ENCODE assay signal across 12 cellular contexts in the genomic region with DNA sequence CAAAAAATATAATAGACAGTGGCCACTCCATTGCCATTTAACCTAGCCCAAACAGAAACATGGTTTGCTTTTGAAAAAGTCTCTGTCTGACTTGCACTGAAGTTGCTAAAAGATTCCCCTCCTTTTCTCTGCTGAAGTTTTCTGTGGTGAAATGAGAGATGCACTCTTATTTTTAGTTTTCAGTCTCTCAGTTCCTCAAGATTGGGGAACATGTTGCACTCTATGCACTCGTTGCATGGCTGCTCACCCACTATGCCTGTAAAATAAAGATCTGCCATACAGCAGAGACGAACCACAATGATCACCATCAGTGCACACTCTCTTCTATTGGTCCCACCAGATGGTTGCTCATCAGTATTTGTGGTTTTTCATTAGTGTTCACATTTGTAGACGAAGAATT. TPM values are rescaled to one million over a fixed set of nuclear protein-coding genes. Genes with fewer than 3 reads are reported as not detected.
DNase-seq lines count a peak whose midpoint lies in the region; ATAC-seq, FAIRE-seq and TF ChIP-seq lines count a peak whose summit lies in the region.
"Had no signal": no experiment of that assay in that cellular context is flagged by ENCODE, and none has a peak within 500 bp of the region (broad histone marks: within the 10 kb centered on the region; RNA-seq: fewer than 3 reads in every experiment).

No MANE protein-coding gene starts in this region.

- no peak overlapping the region for H3K27ac Mint-ChIP-seq in activated naive CD8-positive, alpha-beta T cell treated with anti-CD3 and anti-CD28 coated beads, Interleukin-2, amount 50 U/mL, for 24 hours
- no peak overlapping the region for H3K27ac Mint-ChIP-seq in activated naive CD8-positive, alpha-beta T cell treated with anti-CD3 and anti-CD28 coated beads for 36 hours
- no peak overlapping the region for H3K27ac Mint-ChIP-seq in type B pancreatic cell
- H3K27ac Mint-ChIP-seq: dendritic cell treated with granulocyte-macrophage colony-stimulating factor and Interleukin-4, amounts not matched to agents 40 ng/mL and 50 ng/mL, for 4 days had no signal

- H3K4me3 ChIP-seq in kidney (ENCODE audit: low read length in 2 of 2), result no peak overlapping the region

- no peak overlapping the region for H3K9ac ChIP-seq in kidney (ENCODE audit: low read length in 2 of 2)

- ATAC-seq in activated naive CD8-positive, alpha-beta T cell treated with anti-CD3 and anti-CD28 coated beads, Interleukin-2, amount 50 U/mL, for 24 hours, result peak; percentile 61
- ATAC-seq in HG02571 (IDR thresholded peaks at IDR 0.05; ENCODE audit: unreplicated experiment) (peak; percentile 96), HG03354 (IDR thresholded peaks at IDR 0.05; ENCODE audit: poor library complexity, severe bottlenecking, unreplicated experiment) (peak; percentile 96)

- intact Hi-C loops in kidney (cut with DNase I), result no loop called here

- no peak overlapping the region for H3K4me3 Mint-ChIP-seq in activated naive CD8-positive, alpha-beta T cell treated with anti-CD3 and anti-CD28 coated beads, Interleukin-2, amount 50 U/mL, for 24 hours
- no peak overlapping the region for H3K4me3 Mint-ChIP-seq in activated naive CD8-positive, alpha-beta T cell treated with anti-CD3 and anti-CD28 coated beads for 36 hours
- no peak overlapping the region for H3K4me3 Mint-ChIP-seq in type B pancreatic cell
- H3K4me3 Mint-ChIP-seq: dendritic cell treated with granulocyte-macrophage colony-stimulating factor and Interleukin-4, amounts not matched to agents 40 ng/mL and 50 ng/mL, for 4 days had no signal

- no peaks in the 10 kb centered on the region for H3K4me1 Mint-ChIP-seq in activated naive CD8-positive, alpha-beta T cell treated with anti-CD3 and anti-CD28 coated beads, Interleukin-2, amount 50 U/mL, for 24 hours
- H3K4me1 Mint-ChIP-seq in activated naive CD8-positive, alpha-beta T cell treated with anti-CD3 and anti-CD28 coated beads for 36 hours, result peaks cover 3% of the 10 kb centered on the region
- peaks cover 3% of the 10 kb centered on the region for H3K4me1 Mint-ChIP-seq in type B pancreatic cell (ENCODE audit: unreplicated experiment)

- TF ChIP-seq CTCF in kidney (IDR thresholded peaks at IDR 0.05; ENCODE audit: borderline replicate concordance, extremely low read depth, insufficient read depth) (no peak), type B pancreatic cell (conservative IDR thresholded peaks at IDR 0.05) (no peak)

- H3K9me3 Mint-ChIP-seq in activated naive CD8-positive, alpha-beta T cell treated with anti-CD3 and anti-CD28 coated beads, Interleukin-2, amount 50 U/mL, for 24 hours, result no peaks in the 10 kb centered on the region
- H3K9me3 Mint-ChIP-seq in activated naive CD8-positive, alpha-beta T cell treated with anti-CD3 and anti-CD28 coated beads for 36 hours, result no peaks in the 10 kb centered on the region
- no peaks in the 10 kb centered on the region for H3K9me3 Mint-ChIP-seq in type B pancreatic cell
- H3K9me3 Mint-ChIP-seq: dendritic cell treated with granulocyte-macrophage colony-stimulating factor and Interleukin-4, amounts not matched to agents 40 ng/mL and 50 ng/mL, for 4 days had no signal

- no peak for FAIRE-seq in kidney (lab: Jason Lieb, UNC)

- H3K9me3 ChIP-seq in kidney (ENCODE audit: control insufficient read depth in 1 of 2, low read length in 2 of 2), result no peaks in the 10 kb centered on the region

- H3K4me1 ChIP-seq in kidney (ENCODE audit: control insufficient read depth in 1 of 2, insufficient read depth in 1 of 2, low read depth in 1 of 2, low read length in 2 of 2), result no peaks in the 10 kb centered on the region

- H3K27me3 Mint-ChIP-seq in activated naive CD8-positive, alpha-beta T cell treated with anti-CD3 and anti-CD28 coated beads, Interleukin-2, amount 50 U/mL, for 24 hours, result peaks cover 6% of the 10 kb centered on the region
- H3K27me3 Mint-ChIP-seq in activated naive CD8-positive, alpha-beta T cell treated with anti-CD3 and anti-CD28 coated beads for 36 hours, result peaks cover 8% of the 10 kb centered on the region
- H3K27me3 Mint-ChIP-seq in type B pancreatic cell, result peaks cover 3% of the 10 kb centered on the region
- H3K27me3 Mint-ChIP-seq: dendritic cell treated with granulocyte-macrophage colony-stimulating factor and Interleukin-4, amounts not matched to agents 40 ng/mL and 50 ng/mL, for 4 days had no signal

- no peaks in the 10 kb centered on the region for H3K36me3 Mint-ChIP-seq in activated naive CD8-positive, alpha-beta T cell treated with anti-CD3 and anti-CD28 coated beads, Interleukin-2, amount 50 U/mL, for 24 hours (ENCODE audit: low read depth)
- H3K36me3 Mint-ChIP-seq in activated naive CD8-positive, alpha-beta T cell treated with anti-CD3 and anti-CD28 coated beads for 36 hours, result no peaks in the 10 kb centered on the region
- H3K36me3 Mint-ChIP-seq in type B pancreatic cell, result no peaks in the 10 kb centered on the region

- no peak for DNase-seq in activated naive CD8-positive, alpha-beta T cell treated with anti-CD3 and anti-CD28 coated beads, Interleukin-2, amount 50 U/mL, for 24 hours
- no peak for DNase-seq in activated naive CD8-positive, alpha-beta T cell treated with anti-CD3 and anti-CD28 coated beads for 36 hours
- no peak for DNase-seq in kidney
- DNase-seq in type B pancreatic cell (ENCODE audit: extremely low spot score, unreplicated experiment), result no peak
- DNase-seq in NCI-H2171 (lab: John Stamatoyannopoulos, UW), result no peak
- no peak for DNase-seq in NCI-H446 (lab: John Stamatoyannopoulos, UW)
- DNase-seq: activated naive CD4-positive, alpha-beta T cell treated with anti-CD3 and anti-CD28 coated beads, Interleukin-2, amount 50 U/mL, for 16 hours; EL had no signal

- H3K36me3 ChIP-seq in kidney (ENCODE audit: control insufficient read depth in 1 of 2, insufficient read depth in 2 of 2, low read length in 2 of 2), result no peaks in the 10 kb centered on the region

- no peak overlapping the region for H3K27ac ChIP-seq in kidney (ENCODE audit: low read depth in 2 of 2, low read length in 2 of 2)
- H3K27ac ChIP-seq: RWPE1 had no signal

RNA-seq across cellular contexts. Expression of gene DAAM1, which starts 13.1 kb away (rescaled TPM):
- total RNA-seq in activated naive CD8-positive, alpha-beta T cell treated with anti-CD3 and anti-CD28 coated beads for 36 hours, result 10 to 100 TPM in 1 of 2 experiments, 1 to 10 TPM in 1; 9.2 to 10.5 TPM
- 47.8 TPM for total RNA-seq in kidney
- 5.3 TPM for polyA plus RNA-seq in kidney (ENCODE audit: insufficient read depth, low read depth, low replicate concordance)
- 64.3 and 70.6 TPM in 2 replicates for total RNA-seq in type B pancreatic cell (ENCODE audit: low replicate concordance)
